1 cellular context compared by ENCODE assay signal in the genomic region with DNA sequence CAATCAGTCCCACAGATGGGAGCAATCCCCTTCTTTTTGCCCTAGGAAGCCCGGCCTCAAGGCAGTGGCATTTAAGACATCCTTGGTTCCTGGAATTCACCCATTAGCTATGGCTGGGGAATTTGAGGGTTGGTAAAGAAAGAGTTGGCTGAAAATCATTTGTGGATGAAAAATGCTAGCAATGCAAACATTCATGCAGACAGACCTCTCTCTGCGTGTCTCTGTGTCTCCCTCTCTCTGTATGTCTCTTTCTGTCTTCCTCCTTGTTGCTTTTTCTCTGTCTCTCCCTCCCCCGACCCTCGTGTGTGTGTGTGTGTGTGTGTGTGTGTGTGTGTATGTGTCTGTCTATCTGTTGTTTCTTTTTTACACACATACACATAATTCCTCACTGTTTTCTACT.
TF ChIP-seq lines count a peak whose summit lies in the region.

No MANE protein-coding gene starts in this region.

TF ChIP-seq in GM23338, 12 proteins besides CTCF, POLR2A, EP300 and RAD21 (continued from another document):
- TF ChIP-seq ZNF462 (CRISPR knock-in tag; IDR thresholded peaks at IDR 0.05) (no peak), JUNB (IDR thresholded peaks at IDR 0.05; ENCODE audit: unreplicated experiment) (no peak), REST (IDR thresholded peaks at IDR 0.05; ENCODE audit: unreplicated experiment) (no peak), NANOG (IDR thresholded peaks at IDR 0.05; ENCODE audit: borderline replicate concordance) (no peak), ZNF331 (CRISPR knock-in tag; IDR thresholded peaks at IDR 0.05; ENCODE audit: low read depth) (no peak)
